ENCODE assay signal across 8 cellular contexts in the genomic region with DNA sequence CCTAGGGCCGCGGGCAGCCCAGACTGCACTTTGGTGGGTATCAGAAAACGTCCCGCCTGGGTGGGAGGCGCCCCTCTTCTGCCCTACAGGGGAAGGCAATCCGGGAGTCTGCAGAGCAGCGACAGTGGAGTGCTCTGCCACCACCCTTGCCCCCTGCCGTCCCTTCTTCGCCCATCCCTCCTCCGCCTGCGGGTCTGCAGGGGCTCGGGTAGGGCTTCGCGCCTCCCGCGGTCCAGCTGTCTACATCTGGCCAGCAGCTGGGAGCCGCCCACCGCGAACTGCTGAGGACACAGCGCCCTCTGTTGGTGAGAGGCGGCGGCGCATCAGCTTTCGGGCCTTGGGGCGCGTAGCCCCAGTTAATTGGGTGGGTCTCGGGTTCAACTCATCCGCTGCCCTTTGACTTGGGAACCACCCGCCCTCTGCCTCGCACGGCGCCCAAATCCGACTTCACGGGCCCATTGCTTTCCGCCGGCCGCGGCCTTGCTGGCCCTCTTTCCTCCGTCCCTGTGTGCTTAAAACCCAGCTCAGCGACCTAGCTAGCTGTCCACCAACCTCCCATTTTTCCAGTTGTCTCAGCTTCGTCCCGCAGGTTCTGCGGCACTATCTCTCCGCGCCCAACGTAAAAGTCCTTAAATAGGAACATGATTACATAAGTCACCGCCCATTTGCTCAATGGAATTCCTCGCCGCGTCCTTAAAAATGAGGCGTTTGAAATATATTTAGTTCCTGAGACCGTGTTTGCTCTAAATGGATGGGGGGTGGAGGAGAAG. TPM values are rescaled to one million over a fixed set of nuclear protein-coding genes. Genes with fewer than 3 reads are reported as not detected.
DNase-seq lines count a peak whose midpoint lies in the region; ATAC-seq and TF ChIP-seq lines count a peak whose summit lies in the region.

No MANE protein-coding gene starts in this region.

- in situ Hi-C loops in brain microvascular endothelial cell (cut with HindIII; ENCODE audit: low pct_ligation_motif_present, low sequenced_read_pairs), result no loop called here

- H3K4me3 ChIP-seq in MG63 (no peak overlapping the region), brain microvascular endothelial cell (ENCODE audit: low read depth, low read length) (no peak overlapping the region), kidney epithelial cell (ENCODE audit: low read depth, low read length) (no peak overlapping the region)

- H3K9me3 ChIP-seq in MG63, result no peaks in the 10 kb centered on the region

- H3K27ac ChIP-seq in VCaP (no peak overlapping the region), brain microvascular endothelial cell (no peak overlapping the region)

- no peaks in the 10 kb centered on the region for H3K36me3 ChIP-seq in MG63
- H3K36me3 ChIP-seq in brain microvascular endothelial cell (replicated peaks), result no peaks in the 10 kb centered on the region
- H3K36me3 ChIP-seq in kidney epithelial cell (ENCODE audit: control insufficient read depth, insufficient read depth, low read length), result no peaks in the 10 kb centered on the region

- TF ChIP-seq CTCF in VCaP (conservative IDR thresholded peaks at IDR 0.05), result peak; percentile 86
- TF ChIP-seq CTCF in brain microvascular endothelial cell (IDR thresholded peaks at IDR 0.05; ENCODE audit: low read depth, low read length, missing control alignments), result peak; percentile 97
- peak; percentile 99 for TF ChIP-seq CTCF in kidney epithelial cell (IDR thresholded peaks at IDR 0.05; ENCODE audit: insufficient read depth, low read length, poor library complexity, severe bottlenecking)

- H3K27me3 ChIP-seq in MG63 (peaks cover 11% of the 10 kb centered on the region), brain microvascular endothelial cell (replicated peaks) (peaks cover 73% of the 10 kb centered on the region), kidney epithelial cell (ENCODE audit: control insufficient read depth, insufficient read depth, low read length) (peaks cover 12% of the 10 kb centered on the region)

- DNase-seq in DMS53 (lab: John Stamatoyannopoulos, UW) (peak; percentile 67), MG63 (peak; percentile 58), brain microvascular endothelial cell (peak; percentile 30), kidney epithelial cell (ENCODE audit: low read depth) (no peak), NCI-H2029 (lab: John Stamatoyannopoulos, UW) (no peak)
- DNase-seq in stimulated activated CD4-positive, alpha-beta T cell treated with anti-CD3 and anti-CD28 coated beads, TNF-alpha, amount 100 ng/mL, for 24 hours (ENCODE audit: low read depth in 3 of 3), result peak; percentile 69 to 79 (median 70)

- ATAC-seq in GM21515 (IDR thresholded peaks at IDR 0.05; ENCODE audit: unreplicated experiment), result peak; percentile 38

RNA-seq across cellular contexts. Expression of a gene that starts 17.6 kb away (rescaled TPM):
- not detected in 2 replicates for total RNA-seq in MG63 (2014; rRNA removed; shearing (Covaris generic); ENCODE audit: low replicate concordance)
- total RNA-seq in kidney epithelial cell, result 5.6 and 7.1 TPM in 2 replicates

RNA-seq across cellular contexts. Expression of a gene that starts 38.7 kb away (rescaled TPM):
- total RNA-seq in MG63 (2014; rRNA removed; shearing (Covaris generic); ENCODE audit: low replicate concordance), result not detected in 2 replicates
- total RNA-seq in kidney epithelial cell, result 1.2 and 1.6 TPM in 2 replicates

Comparison
In these comparisons a context has a peak if more than half of its experiments do, and no peak if none do; other contexts are left out.
1. DNase-seq: peak in DMS53 (single experiment), MG63 (single experiment), brain microvascular endothelial cell (single experiment) and stimulated activated CD4-positive, alpha-beta T cell treated with anti-CD3 and anti-CD28 coated beads, TNF-alpha, amount 100 ng/mL, for 24 hours (3 of 3); none in kidney epithelial cell (single experiment) and NCI-H2029 (single experiment).
2. Peak in every context shown above with its lines, with median percentiles within 50 percentile points of each other: CTCF ChIP-seq.